Comparison of ENCODE assay signal across 1 cellular context in genomic region chr1:21264913-21265312, GRCh38.
TF ChIP-seq lines count a peak whose summit lies in the region.

No MANE protein-coding gene starts in this region.

TF ChIP-seq in GM23338, 12 proteins besides CTCF, POLR2A, EP300 and RAD21 (continued from another document):
- TF ChIP-seq ZNF462 (CRISPR knock-in tag; IDR thresholded peaks at IDR 0.05) (no peak), EZH2 (IDR thresholded peaks at IDR 0.05; ENCODE audit: low read depth, unreplicated experiment) (no peak), NANOG (IDR thresholded peaks at IDR 0.05; ENCODE audit: borderline replicate concordance) (no peak), EZH2phosphoT487 (IDR thresholded peaks at IDR 0.05; ENCODE audit: unreplicated experiment) (no peak), ZNF331 (CRISPR knock-in tag; IDR thresholded peaks at IDR 0.05; ENCODE audit: low read depth) (no peak), JUNB (IDR thresholded peaks at IDR 0.05; ENCODE audit: unreplicated experiment) (no peak), POLR2AphosphoS5 (IDR thresholded peaks at IDR 0.05; ENCODE audit: low read depth) (no peak), STAT1 (IDR thresholded peaks at IDR 0.05; ENCODE audit: unreplicated experiment) (no peak), REST (IDR thresholded peaks at IDR 0.05; ENCODE audit: unreplicated experiment) (no peak)
TF ChIP-seq in GM23338: peak in this region for 0.
